In the genomic region with DNA sequence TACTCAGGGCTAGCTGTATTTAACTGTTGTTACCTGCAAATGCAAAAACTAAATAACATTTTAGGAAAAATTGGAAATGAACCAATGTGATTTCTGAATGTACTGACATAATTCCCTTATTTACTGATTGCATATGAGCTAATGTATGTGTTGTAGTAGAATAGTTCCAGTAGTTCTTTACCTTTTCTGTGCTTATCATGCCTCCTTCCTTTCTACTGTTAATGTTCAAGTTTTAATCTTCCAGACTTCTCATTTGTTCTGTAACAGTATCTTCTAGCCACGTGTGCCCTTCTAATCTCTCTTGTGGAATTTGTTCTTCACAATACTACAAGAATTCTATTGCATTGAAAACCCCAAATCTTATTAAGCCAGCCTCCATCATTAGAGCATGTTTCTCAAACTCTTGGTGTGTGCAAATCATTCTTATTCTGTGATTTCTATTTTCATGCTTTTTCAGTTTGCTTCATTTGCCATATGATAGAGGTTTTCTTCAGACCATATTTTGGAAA, we compare ENCODE assay signal across 1 cellular context.
TF ChIP-seq lines count a peak whose summit lies in the region.

No MANE protein-coding gene starts in this region.

TF ChIP-seq in HepG2, 621 proteins besides CTCF, POLR2A, EP300 and RAD21 (continued from another document):
- TF ChIP-seq, protein P1, sequence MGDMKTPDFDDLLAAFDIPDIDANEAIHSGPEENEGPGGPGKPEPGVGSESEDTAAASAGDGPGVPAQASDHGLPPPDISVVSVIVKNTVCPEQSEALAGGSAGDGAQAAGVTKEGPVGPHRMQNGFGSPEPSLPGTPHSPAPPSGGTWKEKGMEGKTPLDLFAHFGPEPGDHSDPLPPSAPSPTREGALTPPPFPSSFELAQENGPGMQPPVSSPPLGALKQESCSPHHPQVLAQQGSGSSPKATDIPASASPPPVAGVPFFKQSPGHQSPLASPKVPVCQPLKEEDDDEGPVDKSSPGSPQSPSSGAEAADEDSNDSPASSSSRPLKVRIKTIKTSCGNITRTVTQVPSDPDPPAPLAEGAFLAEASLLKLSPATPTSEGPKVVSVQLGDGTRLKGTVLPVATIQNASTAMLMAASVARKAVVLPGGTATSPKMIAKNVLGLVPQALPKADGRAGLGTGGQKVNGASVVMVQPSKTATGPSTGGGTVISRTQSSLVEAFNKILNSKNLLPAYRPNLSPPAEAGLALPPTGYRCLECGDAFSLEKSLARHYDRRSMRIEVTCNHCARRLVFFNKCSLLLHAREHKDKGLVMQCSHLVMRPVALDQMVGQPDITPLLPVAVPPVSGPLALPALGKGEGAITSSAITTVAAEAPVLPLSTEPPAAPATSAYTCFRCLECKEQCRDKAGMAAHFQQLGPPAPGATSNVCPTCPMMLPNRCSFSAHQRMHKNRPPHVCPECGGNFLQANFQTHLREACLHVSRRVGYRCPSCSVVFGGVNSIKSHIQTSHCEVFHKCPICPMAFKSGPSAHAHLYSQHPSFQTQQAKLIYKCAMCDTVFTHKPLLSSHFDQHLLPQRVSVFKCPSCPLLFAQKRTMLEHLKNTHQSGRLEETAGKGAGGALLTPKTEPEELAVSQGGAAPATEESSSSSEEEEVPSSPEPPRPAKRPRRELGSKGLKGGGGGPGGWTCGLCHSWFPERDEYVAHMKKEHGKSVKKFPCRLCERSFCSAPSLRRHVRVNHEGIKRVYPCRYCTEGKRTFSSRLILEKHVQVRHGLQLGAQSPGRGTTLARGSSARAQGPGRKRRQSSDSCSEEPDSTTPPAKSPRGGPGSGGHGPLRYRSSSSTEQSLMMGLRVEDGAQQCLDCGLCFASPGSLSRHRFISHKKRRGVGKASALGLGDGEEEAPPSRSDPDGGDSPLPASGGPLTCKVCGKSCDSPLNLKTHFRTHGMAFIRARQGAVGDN (CRISPR knock-in tag; IDR thresholded peaks at IDR 0.05), result no peak
- TF ChIP-seq ATF7-NPFF (CRISPR knock-in tag; IDR thresholded peaks at IDR 0.05; ENCODE audit: low read depth) (no peak), POLR2AphosphoS5 (IDR thresholded peaks at IDR 0.05; ENCODE audit: low read depth, low read length) (no peak)
- TF ChIP-seq, protein P2, sequence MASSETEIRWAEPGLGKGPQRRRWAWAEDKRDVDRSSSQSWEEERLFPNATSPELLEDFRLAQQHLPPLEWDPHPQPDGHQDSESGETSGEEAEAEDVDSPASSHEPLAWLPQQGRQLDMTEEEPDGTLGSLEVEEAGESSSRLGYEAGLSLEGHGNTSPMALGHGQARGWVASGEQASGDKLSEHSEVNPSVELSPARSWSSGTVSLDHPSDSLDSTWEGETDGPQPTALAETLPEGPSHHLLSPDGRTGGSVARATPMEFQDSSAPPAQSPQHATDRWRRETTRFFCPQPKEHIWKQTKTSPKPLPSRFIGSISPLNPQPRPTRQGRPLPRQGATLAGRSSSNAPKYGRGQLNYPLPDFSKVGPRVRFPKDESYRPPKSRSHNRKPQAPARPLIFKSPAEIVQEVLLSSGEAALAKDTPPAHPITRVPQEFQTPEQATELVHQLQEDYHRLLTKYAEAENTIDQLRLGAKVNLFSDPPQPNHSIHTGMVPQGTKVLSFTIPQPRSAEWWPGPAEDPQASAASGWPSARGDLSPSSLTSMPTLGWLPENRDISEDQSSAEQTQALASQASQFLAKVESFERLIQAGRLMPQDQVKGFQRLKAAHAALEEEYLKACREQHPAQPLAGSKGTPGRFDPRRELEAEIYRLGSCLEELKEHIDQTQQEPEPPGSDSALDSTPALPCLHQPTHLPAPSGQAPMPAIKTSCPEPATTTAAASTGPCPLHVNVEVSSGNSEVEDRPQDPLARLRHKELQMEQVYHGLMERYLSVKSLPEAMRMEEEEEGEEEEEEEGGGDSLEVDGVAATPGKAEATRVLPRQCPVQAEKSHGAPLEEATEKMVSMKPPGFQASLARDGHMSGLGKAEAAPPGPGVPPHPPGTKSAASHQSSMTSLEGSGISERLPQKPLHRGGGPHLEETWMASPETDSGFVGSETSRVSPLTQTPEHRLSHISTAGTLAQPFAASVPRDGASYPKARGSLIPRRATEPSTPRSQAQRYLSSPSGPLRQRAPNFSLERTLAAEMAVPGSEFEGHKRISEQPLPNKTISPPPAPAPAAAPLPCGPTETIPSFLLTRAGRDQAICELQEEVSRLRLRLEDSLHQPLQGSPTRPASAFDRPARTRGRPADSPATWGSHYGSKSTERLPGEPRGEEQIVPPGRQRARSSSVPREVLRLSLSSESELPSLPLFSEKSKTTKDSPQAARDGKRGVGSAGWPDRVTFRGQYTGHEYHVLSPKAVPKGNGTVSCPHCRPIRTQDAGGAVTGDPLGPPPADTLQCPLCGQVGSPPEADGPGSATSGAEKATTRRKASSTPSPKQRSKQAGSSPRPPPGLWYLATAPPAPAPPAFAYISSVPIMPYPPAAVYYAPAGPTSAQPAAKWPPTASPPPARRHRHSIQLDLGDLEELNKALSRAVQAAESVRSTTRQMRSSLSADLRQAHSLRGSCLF (CRISPR knock-in tag; IDR thresholded peaks at IDR 0.05; ENCODE audit: borderline replicate concordance), result no peak
TF ChIP-seq in HepG2: peak in this region for 0.
